In genomic region chr11:58927393-58928081, GRCh38 we compare ENCODE assay signal across 8 cellular contexts. TPM values are rescaled to one million over a fixed set of nuclear protein-coding genes. Genes with fewer than 3 reads are reported as not detected.
DNase-seq lines count a peak whose midpoint lies in the region; ATAC-seq, FAIRE-seq and TF ChIP-seq lines count a peak whose summit lies in the region.

No MANE protein-coding gene starts in this region.

- H3K4me2 ChIP-seq in HCT116 (ENCODE audit: low read length) (no peak overlapping the region), PC-9 (no peak overlapping the region)

- CTCF ChIA-PET in HCT116 (lab: Charles Lee) (interaction anchor here (1.0 to 1.6 kb wide), 4 partner anchors 27 to 231 kb away, joined by 3 to 6 read pairs (median 3); no protein-coding TSS in a partner anchor), PC-9 (lab: Charles Lee) (no interaction called here)

- no peak for TF ChIP-seq POLR2A in HCT116 (IDR thresholded peaks at IDR 0.05; ENCODE audit: borderline replicate concordance, extremely low read depth, insufficient read depth, insufficient read length)
- TF ChIP-seq POLR2A in GM12891 (IDR thresholded peaks at IDR 0.05; ENCODE audit: low read depth, low read length) = no peak

- H3K27me3 ChIP-seq in HCT116 (ENCODE audit: insufficient read depth, low read length) = no peaks in the 10 kb centered on the region
- no peaks in the 10 kb centered on the region for H3K27me3 ChIP-seq in WERI-Rb-1 (ENCODE audit: insufficient read depth, low read depth, severe bottlenecking)
- H3K27me3 ChIP-seq in PC-9 (ENCODE audit: insufficient read depth, low read depth) = no peaks in the 10 kb centered on the region

- intact Hi-C loops in HCT116 (cut with micrococcal nuclease) (loop anchor here (10.0 kb wide), 1 partner anchor 217 kb away; the partner anchor contains the start of gene FAM111A), PC-9 (cut with micrococcal nuclease; ENCODE audit: unreplicated experiment) (no loop called here)

- no TSS peak for BruUV-seq in HCT116 (replicated peaks; lab: Mats Ljungman, UMichigan)
- BruUV-seq in PC-9 (replicated peaks; lab: Mats Ljungman, UMichigan) = no TSS peak

- peak; percentile 94 for DNase-seq in ACHN
- DNase-seq in HCT116 (ENCODE audit: low read depth, low spot score) = no peak
- peak; percentile 54 for DNase-seq in WERI-Rb-1
- peak; percentile 96 for DNase-seq in left lobe of liver (ENCODE audit: low spot score)
- no peak for DNase-seq in PC-9
- DNase-seq in GM12891 (ENCODE audit: insufficient read length, low spot score) = no peak
- DNase-seq in middle frontal gyrus (ENCODE audit: extremely low spot score, low spot score) = no peak

- no peaks in the 10 kb centered on the region for H3K9me2 ChIP-seq in HCT116 (ENCODE audit: insufficient read depth)
- no peaks in the 10 kb centered on the region for H3K9me2 ChIP-seq in PC-9 (ENCODE audit: insufficient read depth)

- H4K20me1 ChIP-seq in HCT116 (ENCODE audit: insufficient read depth) = no peaks in the 10 kb centered on the region
- no peaks in the 10 kb centered on the region; the same call in 1 of the 2 replicates for H4K20me1 ChIP-seq in PC-9 (ENCODE audit: insufficient read depth)

- in situ Hi-C loops in ACHN (cut with HindIII; ENCODE audit: low pct_ligation_motif_present, low pct_unique_long_range_greater_than_20kb, low sequenced_read_pairs) = no loop called here

- TF ChIP-seq RAD21 in HCT116 (IDR thresholded peaks at IDR 0.05; ENCODE audit: low read depth) = no peak

- H3K9ac ChIP-seq in HCT116 (ENCODE audit: low read length) = no peak overlapping the region

- H3K79me2 ChIP-seq in HCT116 (ENCODE audit: insufficient read depth, low read length) (no peaks in the 10 kb centered on the region), PC-9 (ENCODE audit: low read depth) (no peaks in the 10 kb centered on the region)

- FAIRE-seq in GM12891 (lab: Jason Lieb, UNC) = no peak

- TF ChIP-seq CTCF in HCT116 (IDR thresholded peaks at IDR 0.05 in 2 of 3, conservative IDR thresholded peaks at IDR 0.05 in 1 of 3; ENCODE audit: borderline replicate concordance in 1 of 3, insufficient read depth in 1 of 3, low read depth in 2 of 3, low read length in 2 of 3) = no peak
- no peak for TF ChIP-seq CTCF in WERI-Rb-1 (IDR thresholded peaks at IDR 0.05; ENCODE audit: low read depth, low read length)
- TF ChIP-seq CTCF in PC-9 (conservative IDR thresholded peaks at IDR 0.05) = no peak

- RAD21 ChIA-PET in HCT116 (lab: Charles Lee; ENCODE audit: low non-redundant PET in 1 of 2, low total read pairs in 2 of 2, uncharacterized antibody in 2 of 2, unreplicated experiment in 2 of 2) = no interaction called here

- no peaks in the 10 kb centered on the region for H3F3A ChIP-seq in PC-9 (ENCODE audit: insufficient read depth, low read depth)

- H3K4me1 ChIP-seq in HCT116 (ENCODE audit: control insufficient read depth in 1 of 2, insufficient read depth in 2 of 2, low read length in 2 of 2) = peaks cover 12 to 17% of the 10 kb centered on the region in 2 experiments
- H3K4me1 ChIP-seq in PC-9 (replicated peaks; ENCODE audit: insufficient read depth) = no peaks in the 10 kb centered on the region

- POLR2A ChIA-PET in HCT116 (lab: Charles Lee) (no interaction called here), PC-9 (lab: Charles Lee; ENCODE audit: unreplicated experiment) (no interaction called here)

- no peaks in the 10 kb centered on the region for H3K9me3 ChIP-seq in HCT116 (ENCODE audit: control insufficient read depth in 1 of 2, insufficient read depth in 1 of 2, low read depth in 1 of 2, low read length in 2 of 2)
- H3K9me3 ChIP-seq in WERI-Rb-1 (ENCODE audit: severe bottlenecking) = no peaks in the 10 kb centered on the region
- no peaks in the 10 kb centered on the region for H3K9me3 ChIP-seq in PC-9 (ENCODE audit: insufficient read depth, low read depth)

- H2AFZ ChIP-seq in HCT116 (ENCODE audit: low read depth, low read length, poor library complexity, severe bottlenecking) (no peak overlapping the region), PC-9 (no peak overlapping the region)

- H3K36me3 ChIP-seq in HCT116 (ENCODE audit: control insufficient read depth in 1 of 2, insufficient read depth in 2 of 2, low read length in 2 of 2) = no peaks in the 10 kb centered on the region
- no peaks in the 10 kb centered on the region for H3K36me3 ChIP-seq in WERI-Rb-1
- no peaks in the 10 kb centered on the region for H3K36me3 ChIP-seq in PC-9 (ENCODE audit: low read depth)

- no peak overlapping the region for H3K27ac ChIP-seq in HCT116 (ENCODE audit: low read depth, low read length)
- no peak overlapping the region for H3K27ac ChIP-seq in WERI-Rb-1
- H3K27ac ChIP-seq in PC-9 = no peak overlapping the region

- no peak overlapping the region for H3K4me3 ChIP-seq in HCT116 (replicated peaks in 1 of 2; ENCODE audit: low read depth in 1 of 2, low read length in 2 of 2)
- H3K4me3 ChIP-seq in WERI-Rb-1 (ENCODE audit: low read depth, low read length) = peak overlapping the region; percentile 24; the same call in 1 of the 2 replicates
- H3K4me3 ChIP-seq in PC-9 = no peak overlapping the region

- ATAC-seq in HCT116 = peak; percentile 64
- peak; percentile 90 for ATAC-seq in left lobe of liver
- no peak for ATAC-seq in GM21723 (IDR thresholded peaks at IDR 0.05; ENCODE audit: unreplicated experiment)

TF ChIP-seq in HCT116, 20 proteins besides CTCF, POLR2A, EP300 and RAD21 (continues in another document):
- no peak for TF ChIP-seq JUND (IDR thresholded peaks at IDR 0.05)
- TF ChIP-seq CBX3 (IDR thresholded peaks at IDR 0.05; ENCODE audit: low read depth) = no peak
- no peak for TF ChIP-seq CEBPB (IDR thresholded peaks at IDR 0.05; ENCODE audit: low read depth)
- no peak for TF ChIP-seq EZH2 (IDR thresholded peaks at IDR 0.05)
- TF ChIP-seq TCF7L2 (IDR thresholded peaks at IDR 0.05; ENCODE audit: borderline replicate concordance, extremely low read depth, insufficient read depth, insufficient read length) = no peak
- TF ChIP-seq EZH2phosphoT487 (IDR thresholded peaks at IDR 0.05; ENCODE audit: borderline replicate concordance) = no peak
- TF ChIP-seq ZNF274 (IDR thresholded peaks at IDR 0.05; ENCODE audit: low read depth, low read length) = no peak
- TF ChIP-seq ZBTB33 (IDR thresholded peaks at IDR 0.05; ENCODE audit: extremely low read depth, insufficient replicate concordance, low read length) = no peak
- TF ChIP-seq SRF (IDR thresholded peaks at IDR 0.05; ENCODE audit: low read depth) = no peak
- TF ChIP-seq FOSL1 (IDR thresholded peaks at IDR 0.05; ENCODE audit: low read depth) = no peak
- TF ChIP-seq ZFX (IDR thresholded peaks at IDR 0.05) = no peak
- no peak for TF ChIP-seq YY1 (IDR thresholded peaks at IDR 0.05; ENCODE audit: extremely low read depth, insufficient replicate concordance, low read depth, low read length)
- TF ChIP-seq EGR1 (IDR thresholded peaks at IDR 0.05; ENCODE audit: low read depth) = no peak

TF ChIP-seq in GM12891, 5 proteins besides CTCF, POLR2A, EP300 and RAD21:
- TF ChIP-seq SPI1 (IDR thresholded peaks at IDR 0.05; ENCODE audit: low read depth, low read length) = no peak
- no peak for TF ChIP-seq TAF1 (IDR thresholded peaks at IDR 0.05; ENCODE audit: low read depth, low read length)
- TF ChIP-seq POLR2AphosphoS5 (IDR thresholded peaks at IDR 0.05; ENCODE audit: low read depth, low read length) = no peak
- TF ChIP-seq POU2F2 (IDR thresholded peaks at IDR 0.05; ENCODE audit: low read depth, low read length) = no peak
- no peak for TF ChIP-seq PAX5 (IDR thresholded peaks at IDR 0.05; ENCODE audit: insufficient read depth, low read length, severe bottlenecking)

RNA-seq across cellular contexts. Expression of gene GLYATL1, which starts 11.8 kb away (rescaled TPM):
- total RNA-seq in HCT116 (2021; ENCODE audit: unreplicated experiment) = not detected
- 0.04 and 0.10 TPM in 2 replicates for polyA plus RNA-seq in HCT116 (2012)
- total RNA-seq in left lobe of liver = 374 TPM
- not detected in 2 replicates for total RNA-seq in PC-9 (2021)
- not detected for polyA plus RNA-seq in GM12891 (2012; ENCODE audit: low read depth, missing spikeins)

Comparison
In these comparisons a context has a peak if more than half of its experiments do, and no peak if none do; other contexts are left out.
1. DNase-seq: peak in ACHN (single experiment), WERI-Rb-1 (single experiment) and left lobe of liver (single experiment); none in HCT116 (single experiment), PC-9 (0 of 2), GM12891 (single experiment) and middle frontal gyrus (single experiment).
2. RNA of gene GLYATL1, which starts 11.8 kb away (total RNA-seq): 374 TPM in left lobe of liver (single experiment); not detected in HCT116 (single experiment) and not detected in PC-9; every median in the first group is over 100 times any median in the second.